ENCODE assay signal across 9 cellular contexts in the genomic region with DNA sequence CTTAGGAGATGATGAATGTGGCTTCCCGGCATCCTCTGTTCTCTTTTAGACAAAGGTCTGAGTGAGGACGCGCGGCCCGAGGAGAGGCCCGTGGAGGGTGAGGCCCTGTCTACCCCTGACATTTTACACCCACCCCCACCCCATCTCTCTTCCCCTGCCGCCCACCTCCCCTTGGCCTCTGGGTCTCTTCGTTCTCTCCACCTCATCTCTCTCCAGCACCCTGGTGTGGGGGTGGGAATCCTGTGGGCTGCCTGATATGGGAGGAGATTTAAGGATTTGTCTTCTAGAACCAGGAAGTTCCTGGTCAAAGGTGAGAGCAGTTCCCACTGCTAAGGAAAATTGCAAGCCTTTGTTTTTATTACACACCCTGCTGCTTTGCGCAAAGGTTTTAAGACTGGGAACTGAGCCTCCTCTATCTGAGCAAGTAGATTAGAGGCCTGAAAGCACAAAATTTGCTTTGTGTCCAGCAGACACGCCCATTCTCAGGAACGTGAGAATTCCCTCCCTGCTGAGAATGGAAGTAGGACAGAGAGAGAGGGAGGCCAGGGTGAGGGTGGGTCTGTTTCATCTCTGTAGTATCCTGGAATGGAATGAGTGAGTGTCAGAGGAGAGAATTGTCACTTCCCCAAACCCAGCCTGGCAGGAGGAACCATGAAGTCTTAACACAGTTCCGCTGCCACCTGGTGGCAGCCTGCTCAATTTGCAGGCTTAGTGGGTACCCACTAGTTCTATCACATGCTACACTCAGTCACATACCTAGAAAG.
DNase-seq lines count a peak whose midpoint lies in the region; ATAC-seq lines count a peak whose summit lies in the region.
"Had no signal": no experiment of that assay in that cellular context is flagged by ENCODE, and none has a peak within 500 bp of the region (broad histone marks: within the 10 kb centered on the region; RNA-seq: fewer than 3 reads in every experiment).

No MANE protein-coding gene starts in this region.

- no peak for ATAC-seq in activated CD8-positive, alpha-beta memory T cell treated with anti-CD3 and anti-CD28 coated beads, Interleukin-2, amount 10 ng/mL, durations not matched to agents 7 days and 5 days
- ATAC-seq in activated T-cell treated with anti-CD3 and anti-CD28 coated beads, Interleukin-2, amount 50 U/mL, for 4 hours, result peak in 1 of 2 donors; percentile 48
- no peak for ATAC-seq in stimulated activated naive CD8-positive, alpha-beta T cell treated with anti-CD3 and anti-CD28 coated beads, Interleukin-15, Interleukin-2, amounts not matched to agents 100 U/mL and 50 U/mL, for 24 hours
- ATAC-seq in HG03095 (IDR thresholded peaks at IDR 0.05; ENCODE audit: unreplicated experiment) (no peak), GM21423 (IDR thresholded peaks at IDR 0.05; ENCODE audit: unreplicated experiment) (no peak)

- no peak overlapping the region for H3K4me3 Mint-ChIP-seq in activated CD8-positive, alpha-beta memory T cell treated with anti-CD3 and anti-CD28 coated beads, Interleukin-2, amount 10 ng/mL, durations not matched to agents 7 days and 5 days
- no peak overlapping the region for H3K4me3 Mint-ChIP-seq in activated T-cell treated with anti-CD3 and anti-CD28 coated beads, Interleukin-2, amount 50 U/mL, for 4 hours
- H3K4me3 Mint-ChIP-seq: central memory CD8-positive, alpha-beta T cell had no signal

- CTCF ChIA-PET in activated CD8-positive, alpha-beta memory T cell treated with anti-CD3 and anti-CD28 coated beads, Interleukin-2, amount 10 ng/mL, durations not matched to agents 7 days and 5 days (lab: Charles Lee), result no interaction called here

- no peaks in the 10 kb centered on the region for H3K4me1 Mint-ChIP-seq in activated CD8-positive, alpha-beta memory T cell treated with anti-CD3 and anti-CD28 coated beads, Interleukin-2, amount 10 ng/mL, durations not matched to agents 7 days and 5 days
- no peaks in the 10 kb centered on the region for H3K4me1 Mint-ChIP-seq in activated T-cell treated with anti-CD3 and anti-CD28 coated beads, Interleukin-2, amount 50 U/mL, for 4 hours (ENCODE audit: low read depth)
- H3K4me1 Mint-ChIP-seq: central memory CD8-positive, alpha-beta T cell had no signal

- no peaks in the 10 kb centered on the region for H3K27me3 Mint-ChIP-seq in activated CD8-positive, alpha-beta memory T cell treated with anti-CD3 and anti-CD28 coated beads, Interleukin-2, amount 10 ng/mL, durations not matched to agents 7 days and 5 days
- H3K27me3 Mint-ChIP-seq in activated T-cell treated with anti-CD3 and anti-CD28 coated beads, Interleukin-2, amount 50 U/mL, for 4 hours (ENCODE audit: low read depth), result no peaks in the 10 kb centered on the region
- H3K27me3 Mint-ChIP-seq: central memory CD8-positive, alpha-beta T cell had no signal

- DNase-seq in activated CD8-positive, alpha-beta memory T cell treated with anti-CD3 and anti-CD28 coated beads for 24 hours, result peak; percentile 63
- DNase-seq in activated CD8-positive, alpha-beta memory T cell treated with anti-CD3 and anti-CD28 coated beads, Interleukin-2, amount 10 ng/mL, durations not matched to agents 7 days and 5 days, result no peak
- DNase-seq in NCI-H1694 (lab: John Stamatoyannopoulos, UW) (peak; percentile 61), iPS DF 4.7 (ENCODE audit: extremely low read depth, low spot score) (peak; percentile 41)
- DNase-seq in activated T-cell treated with anti-CD3 and anti-CD28 coated beads, Interleukin-2, amount 50 U/mL, for 4 hours, result peak; percentile 17
- DNase-seq in stimulated activated naive CD8-positive, alpha-beta T cell treated with anti-CD3 and anti-CD28 coated beads, Interleukin-15, Interleukin-2, amounts not matched to agents 100 U/mL and 50 U/mL, for 24 hours, result peak; percentile 39

- no peaks in the 10 kb centered on the region for H3K36me3 Mint-ChIP-seq in activated CD8-positive, alpha-beta memory T cell treated with anti-CD3 and anti-CD28 coated beads, Interleukin-2, amount 10 ng/mL, durations not matched to agents 7 days and 5 days
- peaks cover 3% of the 10 kb centered on the region for H3K36me3 Mint-ChIP-seq in activated T-cell treated with anti-CD3 and anti-CD28 coated beads, Interleukin-2, amount 50 U/mL, for 4 hours (ENCODE audit: insufficient read depth)

- H3K27ac Mint-ChIP-seq in activated CD8-positive, alpha-beta memory T cell treated with anti-CD3 and anti-CD28 coated beads, Interleukin-2, amount 10 ng/mL, durations not matched to agents 7 days and 5 days, result no peak overlapping the region

- H3K9me3 Mint-ChIP-seq in activated CD8-positive, alpha-beta memory T cell treated with anti-CD3 and anti-CD28 coated beads, Interleukin-2, amount 10 ng/mL, durations not matched to agents 7 days and 5 days (ENCODE audit: low read depth), result peaks cover 5% of the 10 kb centered on the region
- H3K9me3 Mint-ChIP-seq in activated T-cell treated with anti-CD3 and anti-CD28 coated beads, Interleukin-2, amount 50 U/mL, for 4 hours, result peaks cover 4% of the 10 kb centered on the region
- H3K9me3 Mint-ChIP-seq: central memory CD8-positive, alpha-beta T cell had no signal
